Comparison of ENCODE assay signal across 9 cellular contexts in genomic region chr13:33284916-33285315, GRCh38. TPM values are rescaled to one million over a fixed set of nuclear protein-coding genes. Genes with fewer than 3 reads are reported as not detected.
DNase-seq lines count a peak whose midpoint lies in the region; ATAC-seq, FAIRE-seq and TF ChIP-seq lines count a peak whose summit lies in the region.
"Had no signal": no experiment of that assay in that cellular context is flagged by ENCODE, and none has a peak within 500 bp of the region (broad histone marks: within the 10 kb centered on the region; RNA-seq: fewer than 3 reads in every experiment).

No MANE protein-coding gene starts in this region.

- peak overlapping the region; percentile 84 to 93 for H3K4me3 Mint-ChIP-seq in stimulated activated naive CD8-positive, alpha-beta T cell treated with anti-CD3 and anti-CD28 coated beads, Interleukin-15, amount 100 ng/mL, for 72 hours

- peak overlapping the region; percentile 95 for H3K4me2 ChIP-seq in keratinocyte (ENCODE audit: control insufficient read depth, extremely low read depth, insufficient read depth, low read depth, low read length)

- H3K36me3 ChIP-seq in ascending aorta (no peaks in the 10 kb centered on the region), keratinocyte (ENCODE audit: control insufficient read depth in 2 of 2, extremely low read depth in 1 of 2, insufficient read depth in 2 of 2, low read length in 2 of 2) (no peaks in the 10 kb centered on the region)

- H3K79me2 ChIP-seq in keratinocyte (ENCODE audit: control insufficient read depth, insufficient read depth, low read length) = peaks cover 37% of the 10 kb centered on the region

- H3K9me3 ChIP-seq in ascending aorta (no peaks in the 10 kb centered on the region), keratinocyte (ENCODE audit: control insufficient read depth, low read depth, low read length) (no peaks in the 10 kb centered on the region)

- peak overlapping the region; percentile 70 for H3K4me3 ChIP-seq in GM08714 (ENCODE audit: low read length)
- peak overlapping the region; percentile 73 to 94 for H3K4me3 ChIP-seq in ascending aorta
- peak overlapping the region; percentile 51 to 98 (median 88) for H3K4me3 ChIP-seq in keratinocyte (ENCODE audit: control insufficient read depth in 2 of 3, extremely low read depth in 1 of 3, insufficient read depth in 2 of 3, low read depth in 1 of 3, low read length in 3 of 3)
- H3K4me3 ChIP-seq: K562 had no signal

- intact Hi-C loops in ascending aorta (cut with DNase I) = loop anchor here (1.0 to 5.0 kb wide), 6 partner anchors 37 to 257 kb away; no protein-coding TSS in a partner anchor

- peak overlapping the region; percentile 88 to 97 for H3K27ac ChIP-seq in ascending aorta
- H3K27ac ChIP-seq in keratinocyte (ENCODE audit: control insufficient read depth, insufficient read depth, low read length) = peak overlapping the region; percentile 98

- H3K9me3 Mint-ChIP-seq in stimulated activated naive CD8-positive, alpha-beta T cell treated with anti-CD3 and anti-CD28 coated beads, Interleukin-15, amount 100 ng/mL, for 72 hours = no peaks in the 10 kb centered on the region

- H3K27ac Mint-ChIP-seq in stimulated activated naive CD8-positive, alpha-beta T cell treated with anti-CD3 and anti-CD28 coated beads, Interleukin-15, amount 100 ng/mL, for 72 hours = no peak overlapping the region

- H4K20me1 ChIP-seq in keratinocyte (ENCODE audit: control insufficient read depth, extremely low read depth, insufficient read depth, low read length) = no peaks in the 10 kb centered on the region

- H3K4me1 ChIP-seq in ascending aorta = peaks cover 15 to 27% of the 10 kb centered on the region in 2 donors
- peaks cover 41% of the 10 kb centered on the region for H3K4me1 ChIP-seq in keratinocyte (ENCODE audit: control insufficient read depth, extremely low read depth, insufficient read depth, low read length)

- H2AFZ ChIP-seq in keratinocyte (ENCODE audit: control insufficient read depth, low read length) = no peak overlapping the region

- peaks cover 15% of the 10 kb centered on the region for H3K4me1 Mint-ChIP-seq in stimulated activated naive CD8-positive, alpha-beta T cell treated with anti-CD3 and anti-CD28 coated beads, Interleukin-15, amount 100 ng/mL, for 72 hours

- H3K27me3 Mint-ChIP-seq in stimulated activated naive CD8-positive, alpha-beta T cell treated with anti-CD3 and anti-CD28 coated beads, Interleukin-15, amount 100 ng/mL, for 72 hours = peaks cover 51% of the 10 kb centered on the region

- H3K9ac ChIP-seq in keratinocyte (ENCODE audit: control insufficient read depth, extremely low read depth, insufficient read depth, low read length) = peak overlapping the region; percentile 96

- H3K9me1 ChIP-seq in keratinocyte (ENCODE audit: control insufficient read depth, extremely low read depth, insufficient read depth, low read length) = no peaks in the 10 kb centered on the region

- peak; percentile 44 for FAIRE-seq in keratinocyte (lab: Jason Lieb, UNC)
- FAIRE-seq: K562 had no signal

- no peak for TF ChIP-seq CTCF in ascending aorta (IDR thresholded peaks at IDR 0.05)
- TF ChIP-seq CTCF in keratinocyte (optimal IDR thresholded peaks at IDR 0.05 in 1 of 3, IDR thresholded peaks at IDR 0.05 in 1 of 3, conservative IDR thresholded peaks at IDR 0.05 in 1 of 3; ENCODE audit: extremely low read depth in 1 of 3, insufficient read depth in 2 of 3, low read length in 3 of 3) = no peak

- DNase-seq in ascending aorta (ENCODE audit: low spot score in 2 of 2) (no peak), keratinocyte (ENCODE audit: low read depth, low spot score) (no peak), GM19240 (ENCODE audit: insufficient read length, low spot score) (no peak), HPDE6-E6E7 (ENCODE audit: extremely low spot score) (no peak), glomerular visceral epithelial cell (ENCODE audit: extremely low spot score) (no peak)
- no peak for DNase-seq in stimulated activated naive CD8-positive, alpha-beta T cell treated with anti-CD3 and anti-CD28 coated beads, Interleukin-15, amount 100 ng/mL, for 72 hours

- no peaks in the 10 kb centered on the region for H3K27me3 ChIP-seq in ascending aorta
- H3K27me3 ChIP-seq in keratinocyte (ENCODE audit: control insufficient read depth, extremely low read depth, insufficient read depth, low read length) = no peaks in the 10 kb centered on the region

- ATAC-seq in HG02763 (IDR thresholded peaks at IDR 0.05; ENCODE audit: unreplicated experiment) = peak; percentile 25
- peak; percentile 23 for ATAC-seq in stimulated activated naive CD8-positive, alpha-beta T cell treated with anti-CD3 and anti-CD28 coated beads, Interleukin-15, amount 100 ng/mL, for 72 hours

- dilution Hi-C loops in keratinocyte (cut with MboI; ENCODE audit: extremely low pct_ligation_motif_present, low sequenced_read_pairs) = no loop called here

RNA-seq across cellular contexts. Expression of gene STARD13, which starts 0.6 kb away (rescaled TPM):
- total RNA-seq in ascending aorta = 34.6 TPM
- 7.9 to 11.9 TPM (median 8.1 TPM) in 3 replicates for polyA plus RNA-seq in keratinocyte
- polyA plus RNA-seq in keratinocyte (2011; ENCODE audit: low read depth) = 6.5 TPM
- polyA plus RNA-seq in keratinocyte (2011; cell fraction: cytosol; rRNA removed) = 4.4 and 6.3 TPM in 2 replicates
- 20.6 and 22.2 TPM in 2 replicates for polyA plus RNA-seq in keratinocyte (2011; cell fraction: nucleus; rRNA removed)
- polyA plus RNA-seq in keratinocyte (2012; ENCODE audit: low replicate concordance) = 4.0 and 8.4 TPM in 2 replicates
- polyA minus RNA-seq in keratinocyte = 18.5 to 45.9 TPM (median 34.2 TPM) in 3 replicates
- 5.2 TPM for polyA minus RNA-seq in keratinocyte (2011; cell fraction: cytosol; rRNA and poly(A)+ RNA removed)
- polyA minus RNA-seq in keratinocyte (2011; cell fraction: nucleus; rRNA and poly(A)+ RNA removed) = 69.0 and 118 TPM in 2 replicates
- polyA plus RNA-seq: K562 had no signal
